2 cellular contexts compared by ENCODE assay signal in genomic region chr15:73321496-73322344, GRCh38.
TF ChIP-seq lines count a peak whose summit lies in the region.

No MANE protein-coding gene starts in this region.

TF ChIP-seq in IMR-90, 13 proteins besides CTCF, POLR2A, EP300 and RAD21 (continued from another document):
- TF ChIP-seq MAZ (IDR thresholded peaks at IDR 0.05; ENCODE audit: borderline replicate concordance, low read depth, low read length): no peak
- TF ChIP-seq BHLHE40 (IDR thresholded peaks at IDR 0.05; ENCODE audit: low read depth, low read length): no peak
- TF ChIP-seq MXI1 (IDR thresholded peaks at IDR 0.05; ENCODE audit: borderline replicate concordance, low read depth, low read length): no peak
- TF ChIP-seq CEBPB (IDR thresholded peaks at IDR 0.05; ENCODE audit: low read depth, low read length): no peak
- TF ChIP-seq FOS (IDR thresholded peaks at IDR 0.05; ENCODE audit: low read depth, low read length): no peak
- TF ChIP-seq CHD1 (IDR thresholded peaks at IDR 0.05; ENCODE audit: low read depth, low read length): no peak
- no peak for TF ChIP-seq NFE2L2 (IDR thresholded peaks at IDR 0.05; ENCODE audit: low read depth, low read length)
- TF ChIP-seq ELK1 (IDR thresholded peaks at IDR 0.05; ENCODE audit: borderline replicate concordance, low read depth, low read length): no peak
- no peak for TF ChIP-seq USF2 (IDR thresholded peaks at IDR 0.05; ENCODE audit: low read depth, low read length)
- TF ChIP-seq RFX5 (IDR thresholded peaks at IDR 0.05; ENCODE audit: low read depth, low read length): no peak

TF ChIP-seq in WTC11, 78 proteins besides CTCF, POLR2A, EP300 and RAD21 (continued from another document):
- TF ChIP-seq USF1 (CRISPR knock-in tag; IDR thresholded peaks at IDR 0.05) (no peak), OVOL2 (CRISPR knock-in tag; IDR thresholded peaks at IDR 0.05; ENCODE audit: borderline replicate concordance) (no peak), ESRRA (CRISPR knock-in tag; IDR thresholded peaks at IDR 0.05; ENCODE audit: borderline replicate concordance) (no peak), ZMAT4 (CRISPR knock-in tag; IDR thresholded peaks at IDR 0.05) (no peak), GTF2I (CRISPR knock-in tag; conservative IDR thresholded peaks at IDR 0.05) (no peak), JAZF1 (CRISPR knock-in tag; IDR thresholded peaks at IDR 0.05) (no peak), TCF7 (CRISPR knock-in tag; IDR thresholded peaks at IDR 0.05; ENCODE audit: low read depth) (no peak), ZNF263 (CRISPR knock-in tag; IDR thresholded peaks at IDR 0.05; ENCODE audit: low read depth) (no peak), NR3C1 (CRISPR knock-in tag; conservative IDR thresholded peaks at IDR 0.05; ENCODE audit: low read depth) (no peak), PREB (CRISPR knock-in tag; IDR thresholded peaks at IDR 0.05; ENCODE audit: borderline replicate concordance) (no peak), SMAD3 (CRISPR knock-in tag; IDR thresholded peaks at IDR 0.05; ENCODE audit: borderline replicate concordance) (no peak), MYBL2 (CRISPR knock-in tag; IDR thresholded peaks at IDR 0.05) (no peak), ETV6 (CRISPR knock-in tag; IDR thresholded peaks at IDR 0.05) (no peak)
TF ChIP-seq in WTC11: peak in this region for 0.
